In the genomic region with DNA sequence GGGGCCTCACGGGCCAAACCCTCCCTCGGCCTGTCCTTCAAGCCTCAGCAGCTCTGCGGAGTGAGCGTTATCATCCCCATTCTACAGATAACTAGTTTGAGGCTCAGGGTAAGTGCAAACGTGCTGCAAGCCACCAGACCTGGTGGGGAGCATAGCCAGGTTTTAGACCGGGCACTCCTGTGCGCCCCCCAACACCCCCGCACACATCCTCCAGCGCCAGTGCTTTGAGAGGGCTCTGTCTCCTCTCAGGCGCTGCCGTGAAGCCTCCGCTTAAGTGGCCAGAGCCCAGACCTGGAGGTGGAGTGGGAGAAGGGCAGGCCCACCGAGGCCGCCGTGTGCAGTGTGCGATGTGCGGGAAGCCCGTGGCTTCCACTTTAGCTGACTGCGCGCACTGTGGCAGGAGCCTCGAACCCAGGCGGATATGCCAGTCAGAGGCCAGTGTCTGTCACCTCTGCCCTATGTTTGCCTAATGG, we compare ENCODE assay signal across 2 cellular contexts.
TF ChIP-seq lines count a peak whose summit lies in the region.

No MANE protein-coding gene starts in this region.

TF ChIP-seq in GM12878, 131 proteins besides CTCF, POLR2A, EP300 and RAD21:
- TF ChIP-seq EGR1 (IDR thresholded peaks at IDR 0.05; ENCODE audit: borderline replicate concordance in 1 of 2, low read depth in 2 of 2, low read length in 2 of 2), result peak in 1 of 2 experiments; percentile 56; a peak in 1 of 3 replicates
- TF ChIP-seq, protein P1, sequence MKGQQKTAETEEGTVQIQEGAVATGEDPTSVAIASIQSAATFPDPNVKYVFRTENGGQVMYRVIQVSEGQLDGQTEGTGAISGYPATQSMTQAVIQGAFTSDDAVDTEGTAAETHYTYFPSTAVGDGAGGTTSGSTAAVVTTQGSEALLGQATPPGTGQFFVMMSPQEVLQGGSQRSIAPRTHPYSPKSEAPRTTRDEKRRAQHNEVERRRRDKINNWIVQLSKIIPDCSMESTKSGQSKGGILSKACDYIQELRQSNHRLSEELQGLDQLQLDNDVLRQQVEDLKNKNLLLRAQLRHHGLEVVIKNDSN (IDR thresholded peaks at IDR 0.05; ENCODE audit: borderline replicate concordance, extremely low read length, insufficient read depth, low read depth, low read length), result no peak
- TF ChIP-seq BRCA1 (IDR thresholded peaks at IDR 0.05; ENCODE audit: low read depth, low read length), result no peak
- TF ChIP-seq TAF1 (IDR thresholded peaks at IDR 0.05; ENCODE audit: borderline replicate concordance, low read depth, low read length), result no peak
- peak; percentile 85 for TF ChIP-seq ZNF217 (IDR thresholded peaks at IDR 0.05)
- peak; percentile 83 for TF ChIP-seq KDM1A (IDR thresholded peaks at IDR 0.05; ENCODE audit: borderline replicate concordance)
- 0 out of 2 replicates have a peak, but pooled peaks have one; percentile 58 for TF ChIP-seq MTA2 (IDR thresholded peaks at IDR 0.05; ENCODE audit: low read depth)
- TF ChIP-seq ATF7 (IDR thresholded peaks at IDR 0.05; ENCODE audit: low read depth), result peak; percentile 9; the same call in 1 of the 2 replicates
- TF ChIP-seq, protein P2, sequence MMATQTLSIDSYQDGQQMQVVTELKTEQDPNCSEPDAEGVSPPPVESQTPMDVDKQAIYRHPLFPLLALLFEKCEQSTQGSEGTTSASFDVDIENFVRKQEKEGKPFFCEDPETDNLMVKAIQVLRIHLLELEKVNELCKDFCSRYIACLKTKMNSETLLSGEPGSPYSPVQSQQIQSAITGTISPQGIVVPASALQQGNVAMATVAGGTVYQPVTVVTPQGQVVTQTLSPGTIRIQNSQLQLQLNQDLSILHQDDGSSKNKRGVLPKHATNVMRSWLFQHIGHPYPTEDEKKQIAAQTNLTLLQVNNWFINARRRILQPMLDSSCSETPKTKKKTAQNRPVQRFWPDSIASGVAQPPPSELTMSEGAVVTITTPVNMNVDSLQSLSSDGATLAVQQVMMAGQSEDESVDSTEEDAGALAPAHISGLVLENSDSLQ (IDR thresholded peaks at IDR 0.05), result peak; percentile 30; the same call in 1 of the 2 replicates
- TF ChIP-seq, protein P3, sequence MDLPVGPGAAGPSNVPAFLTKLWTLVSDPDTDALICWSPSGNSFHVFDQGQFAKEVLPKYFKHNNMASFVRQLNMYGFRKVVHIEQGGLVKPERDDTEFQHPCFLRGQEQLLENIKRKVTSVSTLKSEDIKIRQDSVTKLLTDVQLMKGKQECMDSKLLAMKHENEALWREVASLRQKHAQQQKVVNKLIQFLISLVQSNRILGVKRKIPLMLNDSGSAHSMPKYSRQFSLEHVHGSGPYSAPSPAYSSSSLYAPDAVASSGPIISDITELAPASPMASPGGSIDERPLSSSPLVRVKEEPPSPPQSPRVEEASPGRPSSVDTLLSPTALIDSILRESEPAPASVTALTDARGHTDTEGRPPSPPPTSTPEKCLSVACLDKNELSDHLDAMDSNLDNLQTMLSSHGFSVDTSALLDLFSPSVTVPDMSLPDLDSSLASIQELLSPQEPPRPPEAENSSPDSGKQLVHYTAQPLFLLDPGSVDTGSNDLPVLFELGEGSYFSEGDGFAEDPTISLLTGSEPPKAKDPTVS (IDR thresholded peaks at IDR 0.05; ENCODE audit: low read depth, low read length), result 0 out of 2 replicates have a peak, but pooled peaks have one; percentile 5
- 0 out of 2 replicates have a peak, but pooled peaks have one; percentile 62 for TF ChIP-seq GATAD2B (conservative IDR thresholded peaks at IDR 0.05; ENCODE audit: low read depth)
- 0 out of 2 replicates have a peak, but pooled peaks have one; percentile 85 for TF ChIP-seq DPF2 (IDR thresholded peaks at IDR 0.05)
- TF ChIP-seq SMARCA5 (IDR thresholded peaks at IDR 0.05), result peak; percentile 90
- no peak for TF ChIP-seq SUPT20H (IDR thresholded peaks at IDR 0.05; ENCODE audit: borderline replicate concordance, control insufficient read depth, low read depth, low read length)
- TF ChIP-seq, protein P4, sequence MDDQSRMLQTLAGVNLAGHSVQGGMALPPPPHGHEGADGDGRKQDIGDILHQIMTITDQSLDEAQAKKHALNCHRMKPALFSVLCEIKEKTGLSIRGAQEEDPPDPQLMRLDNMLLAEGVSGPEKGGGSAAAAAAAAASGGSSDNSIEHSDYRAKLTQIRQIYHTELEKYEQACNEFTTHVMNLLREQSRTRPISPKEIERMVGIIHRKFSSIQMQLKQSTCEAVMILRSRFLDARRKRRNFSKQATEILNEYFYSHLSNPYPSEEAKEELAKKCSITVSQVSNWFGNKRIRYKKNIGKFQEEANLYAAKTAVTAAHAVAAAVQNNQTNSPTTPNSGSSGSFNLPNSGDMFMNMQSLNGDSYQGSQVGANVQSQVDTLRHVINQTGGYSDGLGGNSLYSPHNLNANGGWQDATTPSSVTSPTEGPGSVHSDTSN (IDR thresholded peaks at IDR 0.05; ENCODE audit: insufficient replicate concordance, low read depth, low read length), result no peak
- TF ChIP-seq CBFB (IDR thresholded peaks at IDR 0.05; ENCODE audit: low read depth), result peak; percentile 15; the same call in 1 of the 2 replicates
- TF ChIP-seq NBN (IDR thresholded peaks at IDR 0.05), result 0 out of 2 replicates have a peak, but pooled peaks have one; percentile 41
- TF ChIP-seq SP1 (IDR thresholded peaks at IDR 0.05; ENCODE audit: low read depth, low read length), result peak; percentile 1
- TF ChIP-seq, protein P5, sequence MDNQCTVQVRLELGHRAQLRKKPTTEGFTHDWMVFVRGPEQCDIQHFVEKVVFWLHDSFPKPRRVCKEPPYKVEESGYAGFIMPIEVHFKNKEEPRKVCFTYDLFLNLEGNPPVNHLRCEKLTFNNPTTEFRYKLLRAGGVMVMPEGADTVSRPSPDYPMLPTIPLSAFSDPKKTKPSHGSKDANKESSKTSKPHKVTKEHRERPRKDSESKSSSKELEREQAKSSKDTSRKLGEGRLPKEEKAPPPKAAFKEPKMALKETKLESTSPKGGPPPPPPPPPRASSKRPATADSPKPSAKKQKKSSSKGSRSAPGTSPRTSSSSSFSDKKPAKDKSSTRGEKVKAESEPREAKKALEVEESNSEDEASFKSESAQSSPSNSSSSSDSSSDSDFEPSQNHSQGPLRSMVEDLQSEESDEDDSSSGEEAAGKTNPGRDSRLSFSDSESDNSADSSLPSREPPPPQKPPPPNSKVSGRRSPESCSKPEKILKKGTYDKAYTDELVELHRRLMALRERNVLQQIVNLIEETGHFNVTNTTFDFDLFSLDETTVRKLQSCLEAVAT (IDR thresholded peaks at IDR 0.05), result peak; percentile 72; the same call in 1 of the 2 replicates
TF ChIP-seq in GM12878: peak in this region for 14.

TF ChIP-seq in SK-N-SH, 30 proteins besides CTCF, POLR2A, EP300 and RAD21:
- TF ChIP-seq MEF2A (IDR thresholded peaks at IDR 0.05; ENCODE audit: borderline replicate concordance, low read depth) (no peak), SMC3 (IDR thresholded peaks at IDR 0.05; ENCODE audit: low read depth, low read length) (no peak), FOSL2 (IDR thresholded peaks at IDR 0.05; ENCODE audit: borderline replicate concordance, low read depth) (no peak), NFIC (IDR thresholded peaks at IDR 0.05; ENCODE audit: borderline replicate concordance) (no peak), GABPA (IDR thresholded peaks at IDR 0.05; ENCODE audit: low read depth) (no peak)
